In genomic region chr3:42189746-42190145, GRCh38 we compare ENCODE assay signal across 23 cellular contexts.
DNase-seq lines count a peak whose midpoint lies in the region; ATAC-seq and TF ChIP-seq lines count a peak whose summit lies in the region.
"Had no signal": no experiment of that assay in that cellular context is flagged by ENCODE, and none has a peak within 500 bp of the region (broad histone marks: within the 10 kb centered on the region; RNA-seq: fewer than 3 reads in every experiment).

No MANE protein-coding gene starts in this region.

- peaks cover 56% of the 10 kb centered on the region; the same call in 1 of the 2 replicates for H3K36me3 ChIP-seq in OCI-LY1 (ENCODE audit: insufficient read depth, low read length)
- H3K36me3 ChIP-seq in gastrocnemius medialis = peaks cover 0 to 5% of the 10 kb centered on the region in 2 donors

- peak; percentile 28 for DNase-seq in activated effector memory CD4-positive, alpha-beta T cell treated with anti-CD3 and anti-CD28 coated beads, Interleukin-2, amount 50 U/mL, for 16 hours
- no peak for DNase-seq in activated effector memory CD4-positive, alpha-beta T cell treated with Interleukin-2 at 50 U/mL for 16 hours
- DNase-seq in fibroblast of the aortic adventitia (ENCODE audit: low read depth) (peak; percentile 29), gastrocnemius medialis (no peak), midbrain (lab: John Stamatoyannopoulos, UW) (no peak)
- DNase-seq: activated B cell treated with CpG ODN at 0.5 μM for 24 hours; activated CD4-positive, alpha-beta T cell treated with anti-CD3 and anti-CD28 coated beads, Interleukin-2, amount 50 U/mL, for 4 hours; activated CD8-positive, alpha-beta memory T cell treated with anti-CD3 and anti-CD28 coated beads, Interleukin-2, amount 50 U/mL, for 48 hours; cortex of kidney; DMS79 treated with DMSO at 0.1 percent for 48 hours; NCI-H1105; NCI-H2029 treated with DMSO at 0.1 percent for 48 hours; NCI-H82; PC-3; SHP77 treated with DMSO at 0.1 percent for 48 hours; stimulated activated CD4-positive, alpha-beta T cell treated with anti-CD3 and anti-CD28 coated beads, Interleukin-2, amount 100 ng/mL, for 24 hours; SW 1271 had no signal

- no peaks in the 10 kb centered on the region for H4K20me1 ChIP-seq in OCI-LY1 (ENCODE audit: insufficient read depth, low read length)

- H3K4me1 ChIP-seq in OCI-LY1 (ENCODE audit: insufficient read depth, low read length, severe bottlenecking) = peaks cover 61% of the 10 kb centered on the region
- peaks cover 13 to 23% of the 10 kb centered on the region in 2 donors for H3K4me1 ChIP-seq in gastrocnemius medialis
- H3K4me1 ChIP-seq: HAP-1 had no signal

- H3K27ac ChIP-seq in OCI-LY1 (ENCODE audit: low read depth, low read length, poor library complexity, severe bottlenecking) (peak overlapping the region; percentile 96), gastrocnemius medialis (peak overlapping the region in 3 of 4 donors; percentile 37 to 56 (median 41))
- H3K27ac ChIP-seq: suprapubic skin had no signal

- no peak for TF ChIP-seq POLR2A in gastrocnemius medialis (IDR thresholded peaks at IDR 0.05)

- H3K27me3 ChIP-seq in OCI-LY1 (ENCODE audit: insufficient read depth, low read length) (no peaks in the 10 kb centered on the region), gastrocnemius medialis (no peaks in the 10 kb centered on the region)
- H3K27me3 ChIP-seq: suprapubic skin had no signal

- H3K9me2 ChIP-seq in OCI-LY1 (ENCODE audit: low read depth, low read length) = no peaks in the 10 kb centered on the region

- H3K4me2 ChIP-seq in OCI-LY1 (ENCODE audit: low read length) = no peak overlapping the region; the same call in 1 of the 2 replicates

- no peaks in the 10 kb centered on the region for H3K79me2 ChIP-seq in OCI-LY1 (ENCODE audit: insufficient read depth, low read length)

- H3K9me3 ChIP-seq in OCI-LY1 (ENCODE audit: low read length) = no peaks in the 10 kb centered on the region
- H3K9me3 ChIP-seq in gastrocnemius medialis = no peaks in the 10 kb centered on the region
- H3K9me3 ChIP-seq: HAP-1, suprapubic skin had no signal

- no peak overlapping the region for H3K4me3 ChIP-seq in OCI-LY1 (ENCODE audit: low read depth, low read length, poor library complexity, severe bottlenecking)
- H3K4me3 ChIP-seq in fibroblast of the aortic adventitia (ENCODE audit: low read depth, low read length) = no peak overlapping the region
- no peak overlapping the region for H3K4me3 ChIP-seq in gastrocnemius medialis
- H3K4me3 ChIP-seq: HAP-1, suprapubic skin had no signal

- H2AFZ ChIP-seq in OCI-LY1 (ENCODE audit: low read length) = no peak overlapping the region

- in situ Hi-C loops in gastrocnemius medialis (cut with MboI; ENCODE audit: low sequenced_read_pairs in 4 of 4) = loop anchor here (5.0 to 25.0 kb wide), 5 partner anchors 67 to 297 kb away; no protein-coding TSS in a partner anchor

- ATAC-seq in gastrocnemius medialis (no peak), HG02852 (IDR thresholded peaks at IDR 0.05; ENCODE audit: unreplicated experiment) (no peak), HG03097 (IDR thresholded peaks at IDR 0.05; ENCODE audit: low FRiP score, unreplicated experiment) (no peak)
- ATAC-seq: PC-3; stimulated activated effector memory CD8-positive, alpha-beta T cell treated with anti-CD3 and anti-CD28 coated beads, Interleukin-12 subunit alpha, Interleukin-12 subunit beta, amount 100 ng/mL, for 72 hours had no signal

- TF ChIP-seq CTCF in OCI-LY1 (IDR thresholded peaks at IDR 0.05; ENCODE audit: low read length) (no peak), fibroblast of the aortic adventitia (IDR thresholded peaks at IDR 0.05; ENCODE audit: insufficient read depth, low read length) (no peak), gastrocnemius medialis (IDR thresholded peaks at IDR 0.05 in 4 of 5, conservative IDR thresholded peaks at IDR 0.05 in 1 of 5) (no peak)

- H3K9ac ChIP-seq in OCI-LY1 (ENCODE audit: low read length) = no peak overlapping the region; the same call in 1 of the 2 replicates

- H3F3A ChIP-seq in OCI-LY1 (ENCODE audit: insufficient read depth, low read length) = peaks cover 9% of the 10 kb centered on the region; the same call in 1 of the 2 replicates

- intact Hi-C loops in gastrocnemius medialis (cut with DNase I; ENCODE audit: low total_unique reads) = loop anchor here (10.0 kb wide), 1 partner anchor 1885 kb away; the partner anchor contains the start of gene EIF1B

Comparison
In these comparisons a context has a peak if more than half of its experiments do, and no peak if none do; other contexts are left out.
1. DNase-seq: peak in activated effector memory CD4-positive, alpha-beta T cell treated with anti-CD3 and anti-CD28 coated beads, Interleukin-2, amount 50 U/mL, for 16 hours (single experiment) and fibroblast of the aortic adventitia (single experiment); none in activated effector memory CD4-positive, alpha-beta T cell treated with Interleukin-2 at 50 U/mL for 16 hours (single experiment), gastrocnemius medialis (0 of 2) and midbrain (single experiment).